Comparison of ENCODE assay signal across 10 cellular contexts in the genomic region with DNA sequence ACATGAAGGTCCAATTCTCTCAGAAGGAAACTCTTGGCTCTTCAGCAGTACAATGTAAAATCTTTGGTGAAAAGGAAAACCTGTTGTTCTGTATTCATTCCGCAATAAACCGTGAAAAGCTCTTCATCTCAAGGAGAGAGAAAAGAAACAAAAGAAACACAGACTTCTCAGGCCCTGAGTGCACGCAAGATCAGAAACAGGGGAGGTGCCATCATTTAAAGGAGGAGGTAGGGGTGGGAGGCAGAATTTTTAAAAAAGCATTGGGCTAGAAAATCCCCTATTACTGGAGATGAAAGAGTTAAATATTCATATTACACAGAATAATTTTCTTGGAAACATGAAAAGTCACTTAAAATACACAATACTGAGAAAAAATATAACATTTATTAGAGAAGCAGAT. TPM values are rescaled to one million over a fixed set of nuclear protein-coding genes. Genes with fewer than 3 reads are reported as not detected.
DNase-seq lines count a peak whose midpoint lies in the region; ATAC-seq, FAIRE-seq and TF ChIP-seq lines count a peak whose summit lies in the region.
"Had no signal": no experiment of that assay in that cellular context is flagged by ENCODE, and none has a peak within 500 bp of the region (broad histone marks: within the 10 kb centered on the region; RNA-seq: fewer than 3 reads in every experiment).

No MANE protein-coding gene starts in this region.

- H3K27ac Mint-ChIP-seq in endodermal cell: no peak overlapping the region
- peak overlapping the region; percentile 99 for H3K27ac Mint-ChIP-seq in stimulated activated effector memory CD8-positive, alpha-beta T cell treated with anti-CD3 and anti-CD28 coated beads, Interleukin-12 subunit alpha, Interleukin-12 subunit beta, amount 100 ng/mL, for 72 hours

- TF ChIP-seq CTCF in endodermal cell (conservative IDR thresholded peaks at IDR 0.05): no peak

- peaks cover 47% of the 10 kb centered on the region for H3K36me3 Mint-ChIP-seq in endodermal cell (ENCODE audit: low read depth)
- no peaks in the 10 kb centered on the region for H3K36me3 Mint-ChIP-seq in stimulated activated effector memory CD8-positive, alpha-beta T cell treated with anti-CD3 and anti-CD28 coated beads, Interleukin-12 subunit alpha, Interleukin-12 subunit beta, amount 100 ng/mL, for 72 hours

- H3K4me3 Mint-ChIP-seq in endodermal cell: no peak overlapping the region
- H3K4me3 Mint-ChIP-seq in stimulated activated effector memory CD8-positive, alpha-beta T cell treated with anti-CD3 and anti-CD28 coated beads, Interleukin-12 subunit alpha, Interleukin-12 subunit beta, amount 100 ng/mL, for 72 hours: peak overlapping the region; percentile 93

- H3K4me3 ChIP-seq in GM08714 (ENCODE audit: low read length) (peak overlapping the region; percentile 49; the same call in 1 of the 2 replicates), SK-N-MC (peak overlapping the region; percentile 54), endodermal cell (ENCODE audit: low read length) (no peak overlapping the region)

- no peak for DNase-seq in SK-N-MC (ENCODE audit: low read depth, low spot score)
- DNase-seq in endodermal cell: no peak
- DNase-seq in stimulated activated effector memory CD8-positive, alpha-beta T cell treated with anti-CD3 and anti-CD28 coated beads, Interleukin-12 subunit alpha, Interleukin-12 subunit beta, amount 100 ng/mL, for 72 hours (ENCODE audit: low spot score in 2 of 2): no peak
- no peak for DNase-seq in RCC 7860 (ENCODE audit: low spot score)
- no peak for DNase-seq in SHP77 treated with DMSO at 0.1 percent for 48 hours (lab: John Stamatoyannopoulos, UW)
- DNase-seq in NCI-H526 treated with DMSO at 0.1 percent for 48 hours (lab: John Stamatoyannopoulos, UW): no peak

- H3K36me3 ChIP-seq in SK-N-MC (ENCODE audit: insufficient read depth, low read length) (peaks cover 58% of the 10 kb centered on the region), endodermal cell (ENCODE audit: control insufficient read depth, insufficient read depth, low read length) (peaks cover 35% of the 10 kb centered on the region)

- H3K27me3 Mint-ChIP-seq in endodermal cell (ENCODE audit: insufficient read depth): no peaks in the 10 kb centered on the region

- no peak for FAIRE-seq in RCC 7860 (lab: Jason Lieb, UNC)

- no peaks in the 10 kb centered on the region for H3K4me1 ChIP-seq in endodermal cell (ENCODE audit: control insufficient read depth, insufficient read depth, low read length)

- H3K9ac ChIP-seq in SK-N-MC (ENCODE audit: insufficient read length) (peak overlapping the region; percentile 17), endodermal cell (ENCODE audit: extremely low read depth, low read length, poor library complexity, severe bottlenecking) (no peak overlapping the region)

- no peaks in the 10 kb centered on the region for H3K9me3 Mint-ChIP-seq in endodermal cell
- H3K9me3 Mint-ChIP-seq in stimulated activated effector memory CD8-positive, alpha-beta T cell treated with anti-CD3 and anti-CD28 coated beads, Interleukin-12 subunit alpha, Interleukin-12 subunit beta, amount 100 ng/mL, for 72 hours: no peaks in the 10 kb centered on the region

- ATAC-seq in stimulated activated effector memory CD8-positive, alpha-beta T cell treated with anti-CD3 and anti-CD28 coated beads, Interleukin-12 subunit alpha, Interleukin-12 subunit beta, amount 100 ng/mL, for 72 hours: no peak
- ATAC-seq in HG02642 (IDR thresholded peaks at IDR 0.05; ENCODE audit: poor library complexity, unreplicated experiment): no peak
- ATAC-seq: Right ventricle myocardium inferior had no signal

- WGBS in endodermal cell (ENCODE audit: insufficient coverage in 1 of 2, insufficient read length in 1 of 2), 2 experiments: 96 to 100% methylated on average over 2 to 3 of the region's 3 CpGs

- H3K9me3 ChIP-seq in SK-N-MC (ENCODE audit: low read depth, low read length) (no peaks in the 10 kb centered on the region), endodermal cell (ENCODE audit: control insufficient read depth, low read length) (no peaks in the 10 kb centered on the region)

- H3K4me1 Mint-ChIP-seq in endodermal cell: peaks cover 11% of the 10 kb centered on the region
- H3K4me1 Mint-ChIP-seq in stimulated activated effector memory CD8-positive, alpha-beta T cell treated with anti-CD3 and anti-CD28 coated beads, Interleukin-12 subunit alpha, Interleukin-12 subunit beta, amount 100 ng/mL, for 72 hours: peaks cover 93% of the 10 kb centered on the region

- peak overlapping the region; percentile 77 for H3K27ac ChIP-seq in SK-N-MC
- H3K27ac ChIP-seq in endodermal cell (ENCODE audit: low read depth, low read length): peak overlapping the region; percentile 70
- H3K27ac ChIP-seq: brain microvascular endothelial cell had no signal

- no peaks in the 10 kb centered on the region for H3K27me3 ChIP-seq in endodermal cell (ENCODE audit: control insufficient read depth, insufficient read depth, low read length, poor library complexity, severe bottlenecking)
- H3K27me3 ChIP-seq: brain microvascular endothelial cell had no signal

RNA-seq across cellular contexts. Expression of gene USP20, which starts 56.3 kb away (rescaled TPM):
- total RNA-seq in endodermal cell: 10 to 100 TPM; 24.4 to 25.8 TPM
- 23.8 TPM for polyA plus RNA-seq in endodermal cell (2013, experiment 1 of 2)
- 20.7 TPM for polyA plus RNA-seq in endodermal cell (2013, experiment 2 of 2)

RNA-seq across cellular contexts. Expression of gene C9orf78, which starts 56.4 kb away (rescaled TPM):
- total RNA-seq in endodermal cell: 10 to 100 TPM; 29.9 to 34.1 TPM
- polyA plus RNA-seq in endodermal cell (2013, experiment 1 of 2): 42.8 TPM
- 38.7 TPM for polyA plus RNA-seq in endodermal cell (2013, experiment 2 of 2)
